14 cellular contexts compared by ENCODE assay signal in the genomic region with DNA sequence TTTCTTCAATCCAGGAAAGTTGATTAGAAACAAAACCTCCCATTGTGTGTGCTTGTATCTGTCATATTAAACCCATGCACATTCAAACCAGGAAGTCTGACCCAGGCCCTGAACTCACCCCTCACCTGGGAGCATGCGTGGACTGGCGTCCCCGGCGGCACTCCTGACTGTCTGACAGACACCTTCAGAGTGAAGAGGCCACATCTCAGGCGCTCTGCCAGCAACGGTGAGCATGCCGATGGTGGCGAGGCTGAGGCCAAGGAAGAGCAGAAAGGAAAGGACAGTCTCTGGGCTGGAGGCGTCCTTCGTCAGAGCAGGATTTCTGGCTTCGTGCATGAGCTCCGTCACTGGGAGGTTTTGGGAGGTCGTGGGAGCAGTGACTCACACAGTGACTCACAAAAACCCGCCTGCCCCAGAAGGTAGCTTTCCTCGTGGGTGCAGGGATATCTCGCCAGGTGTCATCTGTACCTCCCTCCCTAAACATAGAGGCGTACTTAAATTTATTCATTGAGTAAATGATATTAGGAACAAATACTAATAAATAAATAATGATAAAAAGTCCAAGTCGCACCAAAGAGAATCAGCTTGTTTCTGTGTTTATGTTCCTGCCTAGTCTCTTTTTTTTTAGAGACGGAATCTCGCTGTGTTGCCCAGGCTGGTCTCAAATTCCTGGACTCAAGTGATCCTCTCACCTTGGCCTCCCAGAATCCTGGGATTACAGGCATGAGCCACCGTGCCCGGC. TPM values are rescaled to one million over a fixed set of nuclear protein-coding genes. Genes with fewer than 3 reads are reported as not detected.
DNase-seq lines count a peak whose midpoint lies in the region; ATAC-seq and TF ChIP-seq lines count a peak whose summit lies in the region.
"Had no signal": no experiment of that assay in that cellular context is flagged by ENCODE, and none has a peak within 500 bp of the region (broad histone marks: within the 10 kb centered on the region; RNA-seq: fewer than 3 reads in every experiment).

No MANE protein-coding gene starts in this region.

- no peak overlapping the region for H3K4me3 Mint-ChIP-seq in activated T-cell treated with anti-CD3 and anti-CD28 coated beads, Interleukin-2, amount 50 U/mL, for 24 hours

- TF ChIP-seq CTCF in fibroblast of villous mesenchyme (IDR thresholded peaks at IDR 0.05; ENCODE audit: insufficient read depth, low read depth, low read length) (no peak), GM10266 (IDR thresholded peaks at IDR 0.05; ENCODE audit: control insufficient read depth, insufficient read depth, low read depth, missing control alignments) (no peak)

- H3K27me3 Mint-ChIP-seq in activated T-cell treated with anti-CD3 and anti-CD28 coated beads, Interleukin-2, amount 50 U/mL, for 24 hours = no peaks in the 10 kb centered on the region

- H3K36me3 Mint-ChIP-seq in activated T-cell treated with anti-CD3 and anti-CD28 coated beads, Interleukin-2, amount 50 U/mL, for 24 hours (ENCODE audit: low read depth) = peaks cover 20% of the 10 kb centered on the region

- peaks cover 11% of the 10 kb centered on the region for H3K4me1 Mint-ChIP-seq in activated T-cell treated with anti-CD3 and anti-CD28 coated beads, Interleukin-2, amount 50 U/mL, for 24 hours (ENCODE audit: low read depth)

- ATAC-seq in SK-N-SH treated with all-trans-retinoic acid at 6 μM for 48 hours = peak; percentile 51; the same call in 2 of the 3 replicates
- ATAC-seq in HG02678 (IDR thresholded peaks at IDR 0.05; ENCODE audit: unreplicated experiment) = no peak
- ATAC-seq: gastroesophageal sphincter, lower lobe of right lung had no signal

- H3K9me3 Mint-ChIP-seq in activated T-cell treated with anti-CD3 and anti-CD28 coated beads, Interleukin-2, amount 50 U/mL, for 24 hours = no peaks in the 10 kb centered on the region

- no peak overlapping the region for H3K27ac Mint-ChIP-seq in activated T-cell treated with anti-CD3 and anti-CD28 coated beads, Interleukin-2, amount 50 U/mL, for 24 hours

- DNase-seq in activated T-cell treated with anti-CD3 and anti-CD28 coated beads, Interleukin-2, amount 50 U/mL, for 48 hours = peak; percentile 38 to 51
- DNase-seq in activated T-cell treated with anti-CD3 and anti-CD28 coated beads, Interleukin-2, amount 50 U/mL, for 24 hours = no peak
- DNase-seq in fibroblast of villous mesenchyme (ENCODE audit: low read depth) (peak; percentile 70), hepatic stellate cell (ENCODE audit: low spot score) (no peak), GM10266 (ENCODE audit: extremely low spot score) (no peak)
- peak; percentile 16 for DNase-seq in stimulated activated CD4-positive, alpha-beta T cell treated with anti-CD3 and anti-CD28 coated beads, Interleukin-4, amount 100 ng/mL, for 1 hour
- DNase-seq: GDM1, GOT3, lower lobe of right lung, MG63, NCI-H69 had no signal

- H3K4me3 ChIP-seq in fibroblast of villous mesenchyme (ENCODE audit: low read depth, low read length) = no peak overlapping the region
- H3K4me3 ChIP-seq: gastroesophageal sphincter, lower lobe of right lung, MG63 had no signal

TF ChIP-seq in SK-N-SH treated with all-trans-retinoic acid at 6 μM for 48 hours, 23 proteins besides CTCF, POLR2A, EP300 and RAD21:
- TF ChIP-seq PPARA (CRISPR knock-in tag; IDR thresholded peaks at IDR 0.05; ENCODE audit: borderline replicate concordance) = no peak
- peak; percentile 32; the same call in 1 of the 2 replicates for TF ChIP-seq ZFP3 (CRISPR knock-in tag; IDR thresholded peaks at IDR 0.05)
- TF ChIP-seq ZNF70 (CRISPR knock-in tag; IDR thresholded peaks at IDR 0.05) = no peak
- TF ChIP-seq, protein P1, sequence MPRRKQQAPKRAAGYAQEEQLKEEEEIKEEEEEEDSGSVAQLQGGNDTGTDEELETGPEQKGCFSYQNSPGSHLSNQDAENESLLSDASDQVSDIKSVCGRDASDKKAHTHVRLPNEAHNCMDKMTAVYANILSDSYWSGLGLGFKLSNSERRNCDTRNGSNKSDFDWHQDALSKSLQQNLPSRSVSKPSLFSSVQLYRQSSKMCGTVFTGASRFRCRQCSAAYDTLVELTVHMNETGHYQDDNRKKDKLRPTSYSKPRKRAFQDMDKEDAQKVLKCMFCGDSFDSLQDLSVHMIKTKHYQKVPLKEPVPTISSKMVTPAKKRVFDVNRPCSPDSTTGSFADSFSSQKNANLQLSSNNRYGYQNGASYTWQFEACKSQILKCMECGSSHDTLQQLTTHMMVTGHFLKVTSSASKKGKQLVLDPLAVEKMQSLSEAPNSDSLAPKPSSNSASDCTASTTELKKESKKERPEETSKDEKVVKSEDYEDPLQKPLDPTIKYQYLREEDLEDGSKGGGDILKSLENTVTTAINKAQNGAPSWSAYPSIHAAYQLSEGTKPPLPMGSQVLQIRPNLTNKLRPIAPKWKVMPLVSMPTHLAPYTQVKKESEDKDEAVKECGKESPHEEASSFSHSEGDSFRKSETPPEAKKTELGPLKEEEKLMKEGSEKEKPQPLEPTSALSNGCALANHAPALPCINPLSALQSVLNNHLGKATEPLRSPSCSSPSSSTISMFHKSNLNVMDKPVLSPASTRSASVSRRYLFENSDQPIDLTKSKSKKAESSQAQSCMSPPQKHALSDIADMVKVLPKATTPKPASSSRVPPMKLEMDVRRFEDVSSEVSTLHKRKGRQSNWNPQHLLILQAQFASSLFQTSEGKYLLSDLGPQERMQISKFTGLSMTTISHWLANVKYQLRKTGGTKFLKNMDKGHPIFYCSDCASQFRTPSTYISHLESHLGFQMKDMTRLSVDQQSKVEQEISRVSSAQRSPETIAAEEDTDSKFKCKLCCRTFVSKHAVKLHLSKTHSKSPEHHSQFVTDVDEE (CRISPR knock-in tag; IDR thresholded peaks at IDR 0.05) = no peak
TF ChIP-seq in SK-N-SH treated with all-trans-retinoic acid at 6 μM for 48 hours: peak in this region for 1.

RNA-seq across cellular contexts. Expression of a gene that starts 13.5 kb away (rescaled TPM):
- total RNA-seq in fibroblast of villous mesenchyme = 13.2 and 13.4 TPM in 2 replicates

RNA-seq across cellular contexts. Expression of a gene that starts 16.9 kb away (rescaled TPM):
- total RNA-seq in fibroblast of villous mesenchyme = 23.3 and 27.7 TPM in 2 replicates

RNA-seq across cellular contexts. Expression of a gene that starts 52.7 kb away (rescaled TPM):
- total RNA-seq in fibroblast of villous mesenchyme = 7.4 and 10.8 TPM in 2 replicates

RNA-seq across cellular contexts. Expression of a gene that starts 59.5 kb away (rescaled TPM):
- total RNA-seq in fibroblast of villous mesenchyme = 61.3 and 77.3 TPM in 2 replicates

Comparison
In these comparisons a context has a peak if more than half of its experiments do, and no peak if none do; other contexts are left out.
1. DNase-seq: peak in activated T-cell treated with anti-CD3 and anti-CD28 coated beads, Interleukin-2, amount 50 U/mL, for 48 hours (2 of 2), fibroblast of villous mesenchyme (single experiment) and stimulated activated CD4-positive, alpha-beta T cell treated with anti-CD3 and anti-CD28 coated beads, Interleukin-4, amount 100 ng/mL, for 1 hour (single experiment); none in activated T-cell treated with anti-CD3 and anti-CD28 coated beads, Interleukin-2, amount 50 U/mL, for 24 hours (single experiment), hepatic stellate cell (single experiment) and GM10266 (single experiment).